ENCODE assay signal across 3 cellular contexts in genomic region chr14:21086908-21087293, GRCh38.
TF ChIP-seq lines count a peak whose summit lies in the region.

No MANE protein-coding gene starts in this region.

TF ChIP-seq in SK-N-SH, 30 proteins besides CTCF, POLR2A, EP300 and RAD21 (continued from another document):
- TF ChIP-seq POLR2AphosphoS5 (IDR thresholded peaks at IDR 0.05; ENCODE audit: low read depth, low read length) = no peak

TF ChIP-seq in SK-N-SH treated with all-trans-retinoic acid at 6 μM for 48 hours, 23 proteins besides CTCF, POLR2A, EP300 and RAD21 (continued from another document):
- TF ChIP-seq ZNF70 (CRISPR knock-in tag; IDR thresholded peaks at IDR 0.05) (no peak), TCF4 (CRISPR knock-in tag; IDR thresholded peaks at IDR 0.05; ENCODE audit: borderline replicate concordance) (no peak), ZFP3 (CRISPR knock-in tag; IDR thresholded peaks at IDR 0.05) (no peak), ZFP30 (CRISPR knock-in tag; IDR thresholded peaks at IDR 0.05) (no peak), ZNF565 (CRISPR knock-in tag; conservative IDR thresholded peaks at IDR 0.05; ENCODE audit: low read depth) (no peak), BACH2 (CRISPR knock-in tag; IDR thresholded peaks at IDR 0.05; ENCODE audit: borderline replicate concordance) (no peak), CREB5 (CRISPR knock-in tag; IDR thresholded peaks at IDR 0.05; ENCODE audit: low read depth) (no peak), SNAI2 (CRISPR knock-in tag; IDR thresholded peaks at IDR 0.05) (no peak), GLIS3 (CRISPR knock-in tag; IDR thresholded peaks at IDR 0.05) (no peak), ESRRG (CRISPR knock-in tag; IDR thresholded peaks at IDR 0.05) (no peak), TOX (CRISPR knock-in tag; IDR thresholded peaks at IDR 0.05; ENCODE audit: borderline replicate concordance) (no peak), CSRNP3 (CRISPR knock-in tag; IDR thresholded peaks at IDR 0.05) (no peak), ZC3H10 (CRISPR knock-in tag; IDR thresholded peaks at IDR 0.05) (no peak), RARB (CRISPR knock-in tag; IDR thresholded peaks at IDR 0.05) (no peak), POU6F1 (CRISPR knock-in tag; IDR thresholded peaks at IDR 0.05; ENCODE audit: borderline replicate concordance, low read depth) (no peak)

TF ChIP-seq in WTC11, 78 proteins besides CTCF, POLR2A, EP300 and RAD21 (continued from another document):
- TF ChIP-seq GTF2I (CRISPR knock-in tag; conservative IDR thresholded peaks at IDR 0.05) = no peak
